ENCODE assay signal across 19 cellular contexts in genomic region chr1:162942903-162943567, GRCh38.
DNase-seq lines count a peak whose midpoint lies in the region; ATAC-seq and TF ChIP-seq lines count a peak whose summit lies in the region.
"Had no signal": no experiment of that assay in that cellular context is flagged by ENCODE, and none has a peak within 500 bp of the region (broad histone marks: within the 10 kb centered on the region; RNA-seq: fewer than 3 reads in every experiment).

No MANE protein-coding gene starts in this region.

- no peaks in the 10 kb centered on the region for H3K4me1 ChIP-seq in OCI-LY7 (ENCODE audit: insufficient read depth, low read length, poor library complexity, severe bottlenecking)

- no peaks in the 10 kb centered on the region for H3K79me2 ChIP-seq in OCI-LY7 (ENCODE audit: insufficient read depth, low read depth, low read length)

- intact Hi-C loops in OCI-LY7 (cut with micrococcal nuclease; ENCODE audit: unreplicated experiment), result no loop called here

- H3K27ac Mint-ChIP-seq in immature natural killer cell, result no peak overlapping the region
- H3K27ac Mint-ChIP-seq: memory B cell had no signal

- H3K27me3 Mint-ChIP-seq in immature natural killer cell (ENCODE audit: low read depth in 3 of 3), result peaks cover 2 to 5% (median 3%) of the 10 kb centered on the region in 3 donors

- CTCF ChIA-PET in OCI-LY7 (lab: Charles Lee; ENCODE audit: unreplicated experiment), result no interaction called here

- in situ Hi-C loops in astrocyte of the spinal cord (cut with HindIII; ENCODE audit: low sequenced_read_pairs), result no loop called here

- H2AFZ ChIP-seq in OCI-LY7 (ENCODE audit: low read length), result no peak overlapping the region

- no peaks in the 10 kb centered on the region for H3K36me3 Mint-ChIP-seq in immature natural killer cell
- H3K36me3 Mint-ChIP-seq: memory B cell had no signal

- H3K9me3 ChIP-seq in OCI-LY7 (ENCODE audit: low read length), result no peaks in the 10 kb centered on the region

- POLR2A ChIA-PET in OCI-LY7 (lab: Charles Lee), result no interaction called here

- H3K9me3 Mint-ChIP-seq in immature natural killer cell, result no peaks in the 10 kb centered on the region
- H3K9me3 Mint-ChIP-seq: memory B cell had no signal

- H3K36me3 ChIP-seq in OCI-LY7 (ENCODE audit: insufficient read depth, low read length), result no peaks in the 10 kb centered on the region

- no peak for ATAC-seq in stimulated activated naive CD8-positive, alpha-beta T cell treated with anti-CD3 and anti-CD28 coated beads, Interleukin-15, Interleukin-2, amounts not matched to agents 100 U/mL and 50 U/mL, for 24 hours
- ATAC-seq: HCT116 had no signal

- TF ChIP-seq CTCF in astrocyte of the spinal cord (IDR thresholded peaks at IDR 0.05; ENCODE audit: low read depth, low read length), result no peak
- no peak for TF ChIP-seq CTCF in OCI-LY7 (conservative IDR thresholded peaks at IDR 0.05; ENCODE audit: low read length)

- H4K20me1 ChIP-seq in OCI-LY7 (ENCODE audit: insufficient read depth, low read length), result no peaks in the 10 kb centered on the region

- H3K4me3 ChIP-seq in astrocyte of the spinal cord (ENCODE audit: low read depth, low read length) (no peak overlapping the region), OCI-LY7 (ENCODE audit: low read depth, low read length, poor library complexity, severe bottlenecking) (no peak overlapping the region)

- BruUV-seq in OCI-LY7 (replicated peaks; lab: Mats Ljungman, UMichigan), result no TSS peak

- no peaks in the 10 kb centered on the region for H3K9me2 ChIP-seq in OCI-LY7 (ENCODE audit: insufficient read depth, low read length)

- no peak overlapping the region for H3K4me3 Mint-ChIP-seq in immature natural killer cell
- H3K4me3 Mint-ChIP-seq: memory B cell had no signal

- no peaks in the 10 kb centered on the region for H3K4me1 Mint-ChIP-seq in immature natural killer cell
- H3K4me1 Mint-ChIP-seq: memory B cell had no signal

- peak; percentile 4 to 6 for DNase-seq in activated CD4-positive, alpha-beta T cell treated with anti-CD3 and anti-CD28 coated beads, Interleukin-2, amount 50 U/mL, for 48 hours
- DNase-seq in activated CD4-positive, alpha-beta T cell treated with anti-CD3 and anti-CD28 coated beads for 1 hour, result no peak
- DNase-seq in astrocyte of the spinal cord (ENCODE audit: low read depth, low spot score), result peak; percentile 83
- peak; percentile 8 for DNase-seq in fibroblast of the conjunctiva (ENCODE audit: low read depth)
- DNase-seq in stimulated activated naive CD8-positive, alpha-beta T cell treated with anti-CD3 and anti-CD28 coated beads, Interleukin-15, Interleukin-2, amounts not matched to agents 100 U/mL and 50 U/mL, for 24 hours, result peak; percentile 17
- DNase-seq in GOT3 (lab: John Stamatoyannopoulos, UW), result no peak
- no peak for DNase-seq in OCI-LY7 (ENCODE audit: low spot score)
- DNase-seq in immature natural killer cell, result no peak
- DNase-seq: ACHN; activated effector memory CD4-positive, alpha-beta T cell treated with anti-CD3 and anti-CD28 coated beads, Interleukin-2, amount 50 U/mL, for 16 hours; cerebellar nuclear complex; DMS153; Karpas-422; NCI-H187 treated with DMSO at 0.1 percent for 48 hours; NCI-H526 treated with DMSO at 0.1 percent for 48 hours; occipital lobe; T-helper 9 cell had no signal

- no peak overlapping the region for H3K4me2 ChIP-seq in OCI-LY7 (ENCODE audit: low read length)

- no peak overlapping the region for H3K27ac ChIP-seq in OCI-LY7 (ENCODE audit: low read depth, low read length, poor library complexity, severe bottlenecking)

Comparison
In these comparisons a context has a peak if more than half of its experiments do, and no peak if none do; other contexts are left out.
1. DNase-seq: peak in activated CD4-positive, alpha-beta T cell treated with anti-CD3 and anti-CD28 coated beads, Interleukin-2, amount 50 U/mL, for 48 hours (2 of 2), astrocyte of the spinal cord (single experiment), fibroblast of the conjunctiva (single experiment) and stimulated activated naive CD8-positive, alpha-beta T cell treated with anti-CD3 and anti-CD28 coated beads, Interleukin-15, Interleukin-2, amounts not matched to agents 100 U/mL and 50 U/mL, for 24 hours (single experiment); none in activated CD4-positive, alpha-beta T cell treated with anti-CD3 and anti-CD28 coated beads for 1 hour (single experiment), GOT3 (single experiment), OCI-LY7 (single experiment) and immature natural killer cell (0 of 3).